Comparison of ENCODE assay signal across 8 cellular contexts in the genomic region with DNA sequence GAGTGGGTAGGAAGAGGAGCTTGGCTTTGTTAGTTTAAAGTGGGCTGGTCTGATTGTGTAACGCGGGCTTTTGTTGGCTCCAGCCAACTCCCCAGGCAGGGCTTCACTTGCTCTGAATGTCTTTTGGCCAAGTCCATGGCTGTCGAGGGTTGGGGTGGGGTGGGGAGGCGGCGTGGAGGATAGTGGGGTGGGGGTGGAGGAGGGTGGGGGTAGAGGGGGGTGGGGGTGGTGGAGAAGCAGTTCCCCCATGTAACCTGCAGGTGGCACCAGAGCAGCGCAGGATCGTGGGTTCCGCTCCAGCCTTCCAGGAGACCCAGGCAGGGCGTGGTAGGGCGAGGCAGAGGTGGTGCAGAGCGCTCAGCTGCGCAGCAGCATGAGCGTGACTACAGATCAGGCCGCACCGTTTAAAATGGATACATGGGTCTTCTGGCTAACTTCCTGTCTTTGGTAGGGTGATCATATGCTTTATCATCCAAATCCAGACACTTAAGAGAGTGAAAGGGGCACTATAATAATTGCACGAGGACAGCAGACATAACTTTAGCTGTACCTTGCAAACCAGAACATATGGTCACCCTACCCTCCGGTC. TPM values are rescaled to one million over a fixed set of nuclear protein-coding genes. Genes with fewer than 3 reads are reported as not detected.
A peak's percentile ranks its signal among the peaks of the same experiment; 100 is the strongest.
DNase-seq lines count a peak whose midpoint lies in the region; ATAC-seq and TF ChIP-seq lines count a peak whose summit lies in the region.

No MANE protein-coding gene starts in this region.

- H3K36me3 ChIP-seq in H7 (replicated peaks; ENCODE audit: control insufficient read depth, insufficient read depth, low read length): no peaks in the 10 kb centered on the region

- TF ChIP-seq CTCF in dorsolateral prefrontal cortex (IDR thresholded peaks at IDR 0.05 in 54 of 56, conservative IDR thresholded peaks at IDR 0.05 in 2 of 56; ENCODE audit: low read depth in 1 of 56, partially characterized antibody in 56 of 56): peak in 54 of 56 donors; percentile 36 to 73 (median 60)

- peak; percentile 89 for DNase-seq in AG08395 (ENCODE audit: low spot score)
- peak; percentile 95 for DNase-seq in H7
- peak; percentile 85 for DNase-seq in NCI-H69 (lab: John Stamatoyannopoulos, UW)
- peak; percentile 39 to 60 for DNase-seq in activated CD4-positive, alpha-beta T cell treated with anti-CD3 and anti-CD28 coated beads, Interleukin-2, amount 50 U/mL, for 24 hours (ENCODE audit: low read depth in 1 of 2, low spot score in 1 of 2)
- DNase-seq in dorsolateral prefrontal cortex: peak in 8 of 10 donors; percentile 39 to 68 (median 50)
- DNase-seq in lung microvascular endothelial cell (ENCODE audit: low read depth in 2 of 2): peak; percentile 44 to 63
- peak; percentile 9 for DNase-seq in stimulated activated CD8-positive, alpha-beta memory T cell treated with anti-CD3 and anti-CD28 coated beads, Interleukin-12 subunit alpha, Interleukin-12 subunit beta, amount 100 ng/mL, for 4 hours (ENCODE audit: low read depth)

- H3K4me3 ChIP-seq in H7 (ENCODE audit: insufficient read depth, low read depth, low read length): no peak overlapping the region
- peak overlapping the region in 38 of 59 donors; percentile 6 to 58 (median 34) for H3K4me3 ChIP-seq in dorsolateral prefrontal cortex

- intact Hi-C loops in dorsolateral prefrontal cortex (cut with DNase I): loop anchor here in 1 of 2 donors (5.0 kb wide), 3 partner anchors 78 to 268 kb away; a partner anchor contains a TSS

- no peaks in the 10 kb centered on the region for H3K27me3 ChIP-seq in H7 (ENCODE audit: control insufficient read depth, insufficient read depth, low read length)
- no peaks in the 10 kb centered on the region for H3K27me3 ChIP-seq in dorsolateral prefrontal cortex

- no peak for ATAC-seq in GM18517 (IDR thresholded peaks at IDR 0.05; ENCODE audit: unreplicated experiment)

- H3K27ac ChIP-seq in dorsolateral prefrontal cortex: peak overlapping the region in 1 of 59 donors; percentile 28

RNA-seq across cellular contexts. Expression of a gene that starts 28.3 kb away (rescaled TPM):
- total RNA-seq in H7 (2014; rRNA removed; shearing (Covaris generic)): 2.2 and 4.7 TPM in 2 replicates
- 1 to 10 TPM in 48 of 120 experiments, under 1 TPM in 51, not detected in 21; 0.18 to 3.7 (median 0.98) TPM for total RNA-seq in dorsolateral prefrontal cortex
- total RNA-seq in lung microvascular endothelial cell: not detected in 2 replicates

RNA-seq across cellular contexts. Expression of a gene that starts 59.5 kb away (rescaled TPM):
- total RNA-seq in H7 (2014; rRNA removed; shearing (Covaris generic)): 23.2 and 24.9 TPM in 2 replicates
- total RNA-seq in dorsolateral prefrontal cortex (10 to 100 TPM; 19.9 to 58.9 (median 30.2) TPM), lung microvascular endothelial cell (27.0 and 36.9 TPM in 2 replicates)

Comparison
In these comparisons a context has a peak if more than half of its experiments do, and no peak if none do; other contexts are left out.
1. DNase-seq: peak in every context shown above with its lines; median percentile 95 in H7; 89 in AG08395; 85 in NCI-H69; 54 in lung microvascular endothelial cell; 50 in dorsolateral prefrontal cortex; 50 in activated CD4-positive, alpha-beta T cell treated with anti-CD3 and anti-CD28 coated beads, Interleukin-2, amount 50 U/mL, for 24 hours; 9 in stimulated activated CD8-positive, alpha-beta memory T cell treated with anti-CD3 and anti-CD28 coated beads, Interleukin-12 subunit alpha, Interleukin-12 subunit beta, amount 100 ng/mL, for 4 hours.